8 cellular contexts compared by ENCODE assay signal in the genomic region with DNA sequence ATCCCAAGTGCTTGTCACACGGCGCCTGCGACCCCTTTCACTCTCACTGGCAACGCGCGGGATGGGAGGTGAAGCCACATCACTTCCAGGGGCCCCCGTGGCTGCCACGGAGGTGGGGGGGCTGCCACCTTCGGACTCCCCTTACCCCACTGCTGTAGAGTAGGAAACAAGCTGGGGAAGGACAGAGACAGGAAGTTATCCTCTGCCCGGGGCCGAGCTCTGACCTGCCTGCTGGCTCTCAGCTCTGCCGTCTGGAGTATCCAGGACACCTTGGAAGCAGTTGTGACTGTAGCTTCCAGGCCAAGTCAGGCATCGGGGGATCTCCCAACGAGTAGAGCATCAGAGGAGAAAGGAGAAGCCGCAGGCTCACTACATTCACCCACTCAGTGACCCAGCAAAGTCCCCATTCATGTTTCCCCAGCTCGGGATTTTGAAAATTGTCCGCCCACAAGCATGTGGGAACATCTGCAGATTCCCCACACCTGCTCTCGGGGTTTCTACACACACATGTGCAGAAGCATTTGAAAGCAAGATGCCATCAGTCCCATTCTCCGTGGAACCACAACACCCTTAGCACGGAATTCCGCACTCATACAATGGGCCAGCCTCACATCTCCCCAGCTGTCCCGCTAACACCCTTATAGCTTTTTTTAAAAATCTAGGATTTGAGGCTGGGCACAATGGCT. TPM values are rescaled to one million over a fixed set of nuclear protein-coding genes. Genes with fewer than 3 reads are reported as not detected.
DNase-seq lines count a peak whose midpoint lies in the region; ATAC-seq, FAIRE-seq and TF ChIP-seq lines count a peak whose summit lies in the region.

No MANE protein-coding gene starts in this region.

- POLR2A ChIA-PET in K562 (lab: Yijun Ruan, JAX): interaction anchor here (1.0 kb wide), 1 partner anchor 106 kb away, joined by 3 read pairs; the partner anchor contains the start of gene ARHGAP4

- H2AFZ ChIP-seq in K562 (ENCODE audit: low read depth, low read length): peak overlapping the region; percentile 90

- 30% methylated on average over 18 of the region's 22 CpGs for WGBS in K562 (ENCODE audit: insufficient coverage, low coverage, missing lambda C conversion rate)

- intact Hi-C loops in left cardiac atrium (cut with DNase I) (no loop called here), Right ventricle myocardium superior (cut with DNase I) (no loop called here), K562 (cut with micrococcal nuclease) (no loop called here), mucosa of descending colon (cut with DNase I, micrococcal nuclease) (no loop called here)

- no peaks in the 10 kb centered on the region for H3K79me2 ChIP-seq in K562 (ENCODE audit: control insufficient read depth, insufficient read depth, low read length)

- TF ChIP-seq EP300 in K562 (IDR thresholded peaks at IDR 0.05; ENCODE audit: low read length): no peak

- no peaks in the 10 kb centered on the region for H3K9me3 ChIP-seq in K562 (replicated peaks; ENCODE audit: control insufficient read depth, insufficient read depth, low read depth, low read length)
- no peaks in the 10 kb centered on the region for H3K9me3 ChIP-seq in mucosa of descending colon

- H3K9ac ChIP-seq in K562 (ENCODE audit: insufficient read depth in 1 of 2, low read depth in 2 of 2, low read length in 2 of 2): peak overlapping the region; percentile 41 to 90; a peak in 3 of 4 replicates

- no peak for TF ChIP-seq POLR2A in K562 (conservative IDR thresholded peaks at IDR 0.05)

- H3K27ac ChIP-seq in K562 (ENCODE audit: extremely low read depth, low read depth, low read length): no peak overlapping the region

- peak; percentile 19 to 25 for ATAC-seq in left cardiac atrium
- no peak for ATAC-seq in Right ventricle myocardium superior (ENCODE audit: poor library complexity)
- 0 out of 3 replicates have a peak, but pooled peaks have one; percentile 5 for ATAC-seq in K562
- ATAC-seq in mucosa of descending colon: peak; percentile 9
- ATAC-seq in HG02970 (IDR thresholded peaks at IDR 0.05; ENCODE audit: low FRiP score, unreplicated experiment): no peak
- no peak for ATAC-seq in GM21825 (IDR thresholded peaks at IDR 0.05; ENCODE audit: unreplicated experiment)

- no peak for FAIRE-seq in K562 (lab: Jason Lieb, UNC)

- peaks cover 3 to 17% of the 10 kb centered on the region in 2 experiments; a peak in 3 of 5 replicates for H3K27me3 ChIP-seq in K562 (ENCODE audit: control insufficient read depth in 2 of 2, insufficient read depth in 2 of 2, low read length in 2 of 2)

- TF ChIP-seq CTCF in K562 (IDR thresholded peaks at IDR 0.05 in 2 of 3, conservative IDR thresholded peaks at IDR 0.05 in 1 of 3; ENCODE audit: insufficient read depth in 2 of 3, low read depth in 1 of 3, low read length in 3 of 3) (no peak), mucosa of descending colon (IDR thresholded peaks at IDR 0.05) (no peak)

- H3K4me3 ChIP-seq in K562 (peak overlapping the region; percentile 40), mucosa of descending colon (no peak overlapping the region)

- no TSS peak for BruUV-seq in K562 (replicated peaks; lab: Mats Ljungman, UMichigan)

- no peaks in the 10 kb centered on the region for H3K9me1 ChIP-seq in K562 (ENCODE audit: control insufficient read depth, insufficient read depth, low read length)

- H3K4me2 ChIP-seq in K562 (ENCODE audit: insufficient read depth, low read length): peak overlapping the region; percentile 73

- in situ Hi-C loops in K562 (cut with MboI): loop anchor here (5.0 kb wide), 1 partner anchor 322 kb away; no protein-coding TSS in a partner anchor

- no peaks in the 10 kb centered on the region; the same call in 1 of the 2 replicates for H4K20me1 ChIP-seq in K562 (replicated peaks; ENCODE audit: control insufficient read depth, insufficient read depth, low read length)

- CTCF ChIA-PET in K562 (lab: Yijun Ruan, JAX; ENCODE audit: low intra/inter-chr PET ratio): no interaction called here

- DNase-seq in left cardiac atrium (no peak), Right ventricle myocardium superior (no peak), K562 (ENCODE audit: extremely low read depth in 1 of 4, low spot score in 3 of 4) (no peak), mucosa of descending colon (no peak), mesenteric fat pad (ENCODE audit: low spot score) (no peak), cortex of kidney (lab: John Stamatoyannopoulos, UW) (no peak)

- peaks cover 5 to 18% of the 10 kb centered on the region in 2 experiments; a peak in 4 of 5 replicates for H3K4me1 ChIP-seq in K562 (replicated peaks in 1 of 2; ENCODE audit: control insufficient read depth in 2 of 2, insufficient read depth in 2 of 2, low read length in 2 of 2)
- no peaks in the 10 kb centered on the region for H3K4me1 ChIP-seq in mucosa of descending colon (ENCODE audit: low read depth)

- no peaks in the 10 kb centered on the region for H3K36me3 ChIP-seq in K562 (ENCODE audit: control insufficient read depth, insufficient read depth, low read length)
- H3K36me3 ChIP-seq in mucosa of descending colon (ENCODE audit: low read depth): no peaks in the 10 kb centered on the region

- no peak for TF ChIP-seq RAD21 in K562 (CRISPR knock-in tag; conservative IDR thresholded peaks at IDR 0.05 in 1 of 2, IDR thresholded peaks at IDR 0.05 in 1 of 2)

RNA-seq across cellular contexts. Expression of gene PDZD4, which starts 10.8 kb away (rescaled TPM):
- total RNA-seq in left cardiac atrium (1 to 10 TPM; 4.0 to 4.3 TPM), Right ventricle myocardium superior (2.6 TPM), K562 (2014; rRNA removed) (0.05 TPM in 1 of 2 replicates, not detected in the other), K562 (2014; rRNA removed; fragmentation: Illumina TruSeq; extraction: Trizol) (not detected in 2 replicates), K562 (2015; rRNA removed; fragmentation: Illumina TruSeq; extraction: Trizol) (not detected in 2 replicates), K562 (2021) (0.38 TPM in 1 of 2 replicates, not detected in the other), mucosa of descending colon (10 to 100 TPM in 1 of 3 donors, 1 to 10 TPM in 2; 1.5 to 24.2 (median 2.8) TPM), mesenteric fat pad (2.5 TPM)
- 0.46 TPM in 1 of 2 replicates, not detected in the other for total RNA-seq in K562 (2011; cell fraction: chromatin; rRNA removed; ENCODE audit: low replicate concordance)
- total RNA-seq in K562 (2011; cell fraction: nucleolus; rRNA removed): 0.13 and 0.33 TPM in 2 replicates
- not detected in 2 replicates for total RNA-seq in K562 (2011; cell fraction: nucleoplasm; rRNA removed)
- polyA plus RNA-seq in K562 (2011; rRNA removed) (0.07 and 0.18 TPM in 2 replicates), K562 (2014; fragmentation: Illumina TruSeq; extraction: Trizol) (not detected in 2 replicates), K562 (2014; fragmentation: Nextera tagmentation; extraction: Ambion mirVana) (not detected), K562 (2014; rRNA removed) (0.08 TPM in 1 of 2 replicates, not detected in the other)
- 0.06 and 0.13 TPM in 2 replicates for polyA plus RNA-seq in K562 (2011; cell fraction: cytosol; rRNA removed)
- polyA plus RNA-seq in K562 (2011; cell fraction: nucleus; rRNA removed): 1.1 and 1.4 TPM in 2 replicates
- 0.07 TPM in 1 of 2 replicates, not detected in the other for polyA plus RNA-seq in K562 (2012)
- not detected in 2 replicates for polyA minus RNA-seq in K562 (2011; rRNA and poly(A)+ RNA removed)
- not detected in 2 replicates for polyA minus RNA-seq in K562 (2011; cell fraction: cytosol; rRNA and poly(A)+ RNA removed)
- polyA minus RNA-seq in K562 (2011; cell fraction: nucleus; rRNA and poly(A)+ RNA removed): 0.33 TPM in 1 of 2 replicates, not detected in the other

RNA-seq across cellular contexts. Expression of gene SSR4, which starts 25.1 kb away (rescaled TPM):
- total RNA-seq in left cardiac atrium: 100 to 1,000 TPM; 180 to 183 TPM
- total RNA-seq in Right ventricle myocardium superior: 129 TPM
- 87.7 and 259 TPM in 2 replicates for total RNA-seq in K562 (2011; cell fraction: chromatin; rRNA removed; ENCODE audit: low replicate concordance)
- 611 and 654 TPM in 2 replicates for total RNA-seq in K562 (2011; cell fraction: nucleolus; rRNA removed)
- 313 and 394 TPM in 2 replicates for total RNA-seq in K562 (2011; cell fraction: nucleoplasm; rRNA removed)
- total RNA-seq in K562 (2014; rRNA removed): 222 and 275 TPM in 2 replicates
- 120 and 146 TPM in 2 replicates for total RNA-seq in K562 (2014; rRNA removed; fragmentation: Illumina TruSeq; extraction: Trizol)
- 299 and 311 TPM in 2 replicates for total RNA-seq in K562 (2015; rRNA removed; fragmentation: Illumina TruSeq; extraction: Trizol)
- total RNA-seq in K562 (2021): 272 and 275 TPM in 2 replicates
- 255 and 290 TPM in 2 replicates for polyA plus RNA-seq in K562 (2011; rRNA removed)
- 616 and 1,308 TPM in 2 replicates for polyA plus RNA-seq in K562 (2011; cell fraction: cytosol; rRNA removed)
- 189 and 214 TPM in 2 replicates for polyA plus RNA-seq in K562 (2011; cell fraction: nucleus; rRNA removed)
- 287 and 544 TPM in 2 replicates for polyA plus RNA-seq in K562 (2012)
- 196 and 294 TPM in 2 replicates for polyA plus RNA-seq in K562 (2014; fragmentation: Illumina TruSeq; extraction: Trizol)
- polyA plus RNA-seq in K562 (2014; fragmentation: Nextera tagmentation; extraction: Ambion mirVana): 100 to 1,000 TPM; 469 to 492 TPM
- polyA plus RNA-seq in K562 (2014; rRNA removed): 344 and 405 TPM in 2 replicates
- 132 and 170 TPM in 2 replicates for polyA minus RNA-seq in K562 (2011; rRNA and poly(A)+ RNA removed)
- 261 and 339 TPM in 2 replicates for polyA minus RNA-seq in K562 (2011; cell fraction: cytosol; rRNA and poly(A)+ RNA removed)
- polyA minus RNA-seq in K562 (2011; cell fraction: nucleus; rRNA and poly(A)+ RNA removed): 48.7 and 66.4 TPM in 2 replicates
- 100 to 1,000 TPM; 129 to 297 (median 174) TPM for total RNA-seq in mucosa of descending colon
- total RNA-seq in mesenteric fat pad: 191 TPM

RNA-seq across cellular contexts. Expression of gene IDH3G, which starts 25.4 kb away (rescaled TPM):
- 10 to 100 TPM; 56.4 to 68.4 TPM for total RNA-seq in left cardiac atrium
- total RNA-seq in Right ventricle myocardium superior: 76.9 TPM
- total RNA-seq in K562 (2011; cell fraction: chromatin; rRNA removed; ENCODE audit: low replicate concordance): 85.9 and 295 TPM in 2 replicates
- total RNA-seq in K562 (2011; cell fraction: nucleolus; rRNA removed): 142 and 145 TPM in 2 replicates
- 98.2 and 107 TPM in 2 replicates for total RNA-seq in K562 (2011; cell fraction: nucleoplasm; rRNA removed)
- 62.4 and 70.5 TPM in 2 replicates for total RNA-seq in K562 (2014; rRNA removed)
- 16.3 and 30.6 TPM in 2 replicates for total RNA-seq in K562 (2014; rRNA removed; fragmentation: Illumina TruSeq; extraction: Trizol)
- total RNA-seq in K562 (2015; rRNA removed; fragmentation: Illumina TruSeq; extraction: Trizol): 34.1 and 39.2 TPM in 2 replicates
- 64.0 and 67.1 TPM in 2 replicates for total RNA-seq in K562 (2021)
- 37.9 and 74.6 TPM in 2 replicates for polyA plus RNA-seq in K562 (2011; rRNA removed)
- polyA plus RNA-seq in K562 (2011; cell fraction: cytosol; rRNA removed): 81.4 and 108 TPM in 2 replicates
- 174 and 207 TPM in 2 replicates for polyA plus RNA-seq in K562 (2011; cell fraction: nucleus; rRNA removed)
- 78.2 and 88.3 TPM in 2 replicates for polyA plus RNA-seq in K562 (2012)
- 72.5 and 80.1 TPM in 2 replicates for polyA plus RNA-seq in K562 (2014; fragmentation: Illumina TruSeq; extraction: Trizol)
- 10 to 100 TPM; 24.3 to 36.4 TPM for polyA plus RNA-seq in K562 (2014; fragmentation: Nextera tagmentation; extraction: Ambion mirVana)
- polyA plus RNA-seq in K562 (2014; rRNA removed): 63.2 and 69.3 TPM in 2 replicates
- polyA minus RNA-seq in K562 (2011; rRNA and poly(A)+ RNA removed): 72.5 and 76.8 TPM in 2 replicates
- 47.7 and 58.4 TPM in 2 replicates for polyA minus RNA-seq in K562 (2011; cell fraction: cytosol; rRNA and poly(A)+ RNA removed)
- polyA minus RNA-seq in K562 (2011; cell fraction: nucleus; rRNA and poly(A)+ RNA removed): 49.9 and 58.3 TPM in 2 replicates
- 10 to 100 TPM; 57.8 to 89.9 (median 79.3) TPM for total RNA-seq in mucosa of descending colon
- 57.4 TPM for total RNA-seq in mesenteric fat pad

RNA-seq across cellular contexts. Expression of gene SRPK3, which starts 38.7 kb away (rescaled TPM):
- total RNA-seq in left cardiac atrium (10 to 100 TPM; 24.1 to 25.8 TPM), Right ventricle myocardium superior (38.0 TPM), K562 (2014; rRNA removed) (0.09 TPM in 1 of 2 replicates, not detected in the other), K562 (2014; rRNA removed; fragmentation: Illumina TruSeq; extraction: Trizol) (not detected in 2 replicates), K562 (2015; rRNA removed; fragmentation: Illumina TruSeq; extraction: Trizol) (not detected in 2 replicates), K562 (2021) (0.04 TPM in 1 of 2 replicates, not detected in the other), mucosa of descending colon (1 to 10 TPM in 2 of 3 donors, under 1 TPM in 1; 0.55 to 4.6 (median 1.0) TPM), mesenteric fat pad (0.74 TPM)
- total RNA-seq in K562 (2011; cell fraction: chromatin; rRNA removed; ENCODE audit: low replicate concordance): 0.42 TPM in 1 of 2 replicates, not detected in the other
- total RNA-seq in K562 (2011; cell fraction: nucleolus; rRNA removed): 0.17 and 0.39 TPM in 2 replicates
- total RNA-seq in K562 (2011; cell fraction: nucleoplasm; rRNA removed): 0.07 TPM in 1 of 2 replicates, not detected in the other
- polyA plus RNA-seq in K562 (2011; rRNA removed) (0.01 and 0.12 TPM in 2 replicates), K562 (2014; fragmentation: Illumina TruSeq; extraction: Trizol) (0.03 TPM in 1 of 2 replicates, not detected in the other), K562 (2014; fragmentation: Nextera tagmentation; extraction: Ambion mirVana) (under 1 TPM; 0.04 to 0.06 TPM), K562 (2014; rRNA removed) (0.03 and 0.07 TPM in 2 replicates)
- 0.03 and 0.15 TPM in 2 replicates for polyA plus RNA-seq in K562 (2011; cell fraction: cytosol; rRNA removed)
- 0.07 and 0.27 TPM in 2 replicates for polyA plus RNA-seq in K562 (2011; cell fraction: nucleus; rRNA removed)
- 0.84 and 1.1 TPM in 2 replicates for polyA plus RNA-seq in K562 (2012)
- polyA minus RNA-seq in K562 (2011; rRNA and poly(A)+ RNA removed): not detected in 2 replicates
- not detected in 2 replicates for polyA minus RNA-seq in K562 (2011; cell fraction: cytosol; rRNA and poly(A)+ RNA removed)
- 0.11 and 0.13 TPM in 2 replicates for polyA minus RNA-seq in K562 (2011; cell fraction: nucleus; rRNA and poly(A)+ RNA removed)

RNA-seq across cellular contexts. Expression of gene PLXNB3, which starts 55.5 kb away (rescaled TPM):
- 1 to 10 TPM; 5.9 to 7.1 TPM for total RNA-seq in left cardiac atrium
- 1.5 TPM for total RNA-seq in Right ventricle myocardium superior
- 2.4 and 18.7 TPM in 2 replicates for total RNA-seq in K562 (2011; cell fraction: chromatin; rRNA removed; ENCODE audit: low replicate concordance)
- 5.5 and 11.0 TPM in 2 replicates for total RNA-seq in K562 (2011; cell fraction: nucleolus; rRNA removed)
- 3.1 and 3.7 TPM in 2 replicates for total RNA-seq in K562 (2011; cell fraction: nucleoplasm; rRNA removed)
- total RNA-seq in K562 (2014; rRNA removed): 1.6 and 2.0 TPM in 2 replicates
- 0.22 TPM in 1 of 2 replicates, not detected in the other for total RNA-seq in K562 (2014; rRNA removed; fragmentation: Illumina TruSeq; extraction: Trizol)
- 0.25 and 0.72 TPM in 2 replicates for total RNA-seq in K562 (2015; rRNA removed; fragmentation: Illumina TruSeq; extraction: Trizol)
- total RNA-seq in K562 (2021): 1.6 TPM in 2 replicates
- polyA plus RNA-seq in K562 (2011; rRNA removed): 1.5 and 2.4 TPM in 2 replicates
- polyA plus RNA-seq in K562 (2011; cell fraction: cytosol; rRNA removed): 0.63 and 1.1 TPM in 2 replicates
- polyA plus RNA-seq in K562 (2011; cell fraction: nucleus; rRNA removed): 12.2 and 14.5 TPM in 2 replicates
- polyA plus RNA-seq in K562 (2012): 0.94 and 1.7 TPM in 2 replicates
- 0.40 and 0.50 TPM in 2 replicates for polyA plus RNA-seq in K562 (2014; fragmentation: Illumina TruSeq; extraction: Trizol)
- not detected for polyA plus RNA-seq in K562 (2014; fragmentation: Nextera tagmentation; extraction: Ambion mirVana)
- 1.4 and 1.6 TPM in 2 replicates for polyA plus RNA-seq in K562 (2014; rRNA removed)
- 0.81 and 1.2 TPM in 2 replicates for polyA minus RNA-seq in K562 (2011; rRNA and poly(A)+ RNA removed)
- 1.2 and 2.0 TPM in 2 replicates for polyA minus RNA-seq in K562 (2011; cell fraction: cytosol; rRNA and poly(A)+ RNA removed)
- polyA minus RNA-seq in K562 (2011; cell fraction: nucleus; rRNA and poly(A)+ RNA removed): 4.0 and 4.3 TPM in 2 replicates
- 10 to 100 TPM in 1 of 3 donors, 1 to 10 TPM in 2; 3.0 to 44.9 (median 3.3) TPM for total RNA-seq in mucosa of descending colon
- total RNA-seq in mesenteric fat pad: 10.2 TPM

Comparison
In these comparisons a context has a peak if more than half of its experiments do, and no peak if none do; other contexts are left out.
1. ATAC-seq: peak in left cardiac atrium (2 of 2), K562 (single experiment) and mucosa of descending colon (single experiment); none in Right ventricle myocardium superior (single experiment), HG02970 (single experiment) and GM21825 (single experiment).